ENCODE assay signal across 2 cellular contexts in genomic region chr1:53047737-53048344, GRCh38.
TF ChIP-seq lines count a peak whose summit lies in the region.

No MANE protein-coding gene starts in this region.

TF ChIP-seq in GM23338, 12 proteins besides CTCF, POLR2A, EP300 and RAD21 (continued from another document):
- TF ChIP-seq, protein P1, sequence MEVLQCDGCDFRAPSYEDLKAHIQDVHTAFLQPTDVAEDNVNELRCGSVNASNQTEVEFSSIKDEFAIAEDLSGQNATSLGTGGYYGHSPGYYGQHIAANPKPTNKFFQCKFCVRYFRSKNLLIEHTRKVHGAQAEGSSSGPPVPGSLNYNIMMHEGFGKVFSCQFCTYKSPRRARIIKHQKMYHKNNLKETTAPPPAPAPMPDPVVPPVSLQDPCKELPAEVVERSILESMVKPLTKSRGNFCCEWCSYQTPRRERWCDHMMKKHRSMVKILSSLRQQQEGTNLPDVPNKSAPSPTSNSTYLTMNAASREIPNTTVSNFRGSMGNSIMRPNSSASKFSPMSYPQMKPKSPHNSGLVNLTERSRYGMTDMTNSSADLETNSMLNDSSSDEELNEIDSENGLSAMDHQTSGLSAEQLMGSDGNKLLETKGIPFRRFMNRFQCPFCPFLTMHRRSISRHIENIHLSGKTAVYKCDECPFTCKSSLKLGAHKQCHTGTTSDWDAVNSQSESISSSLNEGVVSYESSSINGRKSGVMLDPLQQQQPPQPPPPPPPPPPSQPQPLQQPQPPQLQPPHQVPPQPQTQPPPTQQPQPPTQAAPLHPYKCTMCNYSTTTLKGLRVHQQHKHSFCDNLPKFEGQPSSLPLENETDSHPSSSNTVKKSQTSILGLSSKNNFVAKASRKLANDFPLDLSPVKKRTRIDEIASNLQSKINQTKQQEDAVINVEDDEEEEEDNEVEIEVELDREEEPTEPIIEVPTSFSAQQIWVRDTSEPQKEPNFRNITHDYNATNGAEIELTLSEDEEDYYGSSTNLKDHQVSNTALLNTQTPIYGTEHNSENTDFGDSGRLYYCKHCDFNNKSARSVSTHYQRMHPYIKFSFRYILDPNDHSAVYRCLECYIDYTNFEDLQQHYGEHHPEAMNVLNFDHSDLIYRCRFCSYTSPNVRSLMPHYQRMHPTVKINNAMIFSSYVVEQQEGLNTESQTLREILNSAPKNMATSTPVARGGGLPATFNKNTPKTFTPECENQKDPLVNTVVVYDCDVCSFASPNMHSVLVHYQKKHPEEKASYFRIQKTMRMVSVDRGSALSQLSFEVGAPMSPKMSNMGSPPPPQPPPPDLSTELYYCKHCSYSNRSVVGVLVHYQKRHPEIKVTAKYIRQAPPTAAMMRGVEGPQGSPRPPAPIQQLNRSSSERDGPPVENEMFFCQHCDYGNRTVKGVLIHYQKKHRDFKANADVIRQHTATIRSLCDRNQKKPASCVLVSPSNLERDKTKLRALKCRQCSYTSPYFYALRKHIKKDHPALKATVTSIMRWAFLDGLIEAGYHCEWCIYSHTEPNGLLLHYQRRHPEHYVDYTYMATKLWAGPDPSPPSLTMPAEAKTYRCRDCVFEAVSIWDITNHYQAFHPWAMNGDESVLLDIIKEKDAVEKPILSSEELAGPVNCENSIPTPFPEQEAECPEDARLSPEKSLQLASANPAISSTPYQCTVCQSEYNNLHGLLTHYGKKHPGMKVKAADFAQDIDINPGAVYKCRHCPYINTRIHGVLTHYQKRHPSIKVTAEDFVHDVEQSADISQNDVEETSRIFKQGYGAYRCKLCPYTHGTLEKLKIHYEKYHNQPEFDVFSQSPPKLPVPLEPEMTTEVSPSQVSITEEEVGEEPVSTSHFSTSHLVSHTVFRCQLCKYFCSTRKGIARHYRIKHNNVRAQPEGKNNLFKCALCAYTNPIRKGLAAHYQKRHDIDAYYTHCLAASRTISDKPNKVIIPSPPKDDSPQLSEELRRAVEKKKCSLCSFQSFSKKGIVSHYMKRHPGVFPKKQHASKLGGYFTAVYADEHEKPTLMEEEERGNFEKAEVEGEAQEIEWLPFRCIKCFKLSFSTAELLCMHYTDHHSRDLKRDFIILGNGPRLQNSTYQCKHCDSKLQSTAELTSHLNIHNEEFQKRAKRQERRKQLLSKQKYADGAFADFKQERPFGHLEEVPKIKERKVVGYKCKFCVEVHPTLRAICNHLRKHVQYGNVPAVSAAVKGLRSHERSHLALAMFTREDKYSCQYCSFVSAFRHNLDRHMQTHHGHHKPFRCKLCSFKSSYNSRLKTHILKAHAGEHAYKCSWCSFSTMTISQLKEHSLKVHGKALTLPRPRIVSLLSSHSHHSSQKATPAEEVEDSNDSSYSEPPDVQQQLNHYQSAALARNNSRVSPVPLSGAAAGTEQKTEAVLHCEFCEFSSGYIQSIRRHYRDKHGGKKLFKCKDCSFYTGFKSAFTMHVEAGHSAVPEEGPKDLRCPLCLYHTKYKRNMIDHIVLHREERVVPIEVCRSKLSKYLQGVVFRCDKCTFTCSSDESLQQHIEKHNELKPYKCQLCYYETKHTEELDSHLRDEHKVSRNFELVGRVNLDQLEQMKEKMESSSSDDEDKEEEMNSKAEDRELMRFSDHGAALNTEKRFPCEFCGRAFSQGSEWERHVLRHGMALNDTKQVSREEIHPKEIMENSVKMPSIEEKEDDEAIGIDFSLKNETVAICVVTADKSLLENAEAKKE (CRISPR knock-in tag; IDR thresholded peaks at IDR 0.05), result no peak
- TF ChIP-seq JUNB (IDR thresholded peaks at IDR 0.05; ENCODE audit: unreplicated experiment) (no peak), ZNF331 (CRISPR knock-in tag; IDR thresholded peaks at IDR 0.05; ENCODE audit: low read depth) (no peak), NANOG (IDR thresholded peaks at IDR 0.05; ENCODE audit: borderline replicate concordance) (no peak), EZH2 (IDR thresholded peaks at IDR 0.05; ENCODE audit: low read depth, unreplicated experiment) (no peak), STAT1 (IDR thresholded peaks at IDR 0.05; ENCODE audit: unreplicated experiment) (no peak), EZH2phosphoT487 (IDR thresholded peaks at IDR 0.05; ENCODE audit: unreplicated experiment) (no peak), REST (IDR thresholded peaks at IDR 0.05; ENCODE audit: unreplicated experiment) (no peak), CREB1 (CRISPR knock-in tag; IDR thresholded peaks at IDR 0.05; ENCODE audit: low read depth) (no peak), POLR2AphosphoS5 (IDR thresholded peaks at IDR 0.05; ENCODE audit: low read depth) (no peak)
- TF ChIP-seq, protein P2, sequence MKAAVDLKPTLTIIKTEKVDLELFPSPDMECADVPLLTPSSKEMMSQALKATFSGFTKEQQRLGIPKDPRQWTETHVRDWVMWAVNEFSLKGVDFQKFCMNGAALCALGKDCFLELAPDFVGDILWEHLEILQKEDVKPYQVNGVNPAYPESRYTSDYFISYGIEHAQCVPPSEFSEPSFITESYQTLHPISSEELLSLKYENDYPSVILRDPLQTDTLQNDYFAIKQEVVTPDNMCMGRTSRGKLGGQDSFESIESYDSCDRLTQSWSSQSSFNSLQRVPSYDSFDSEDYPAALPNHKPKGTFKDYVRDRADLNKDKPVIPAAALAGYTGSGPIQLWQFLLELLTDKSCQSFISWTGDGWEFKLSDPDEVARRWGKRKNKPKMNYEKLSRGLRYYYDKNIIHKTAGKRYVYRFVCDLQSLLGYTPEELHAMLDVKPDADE (IDR thresholded peaks at IDR 0.05), result no peak

TF ChIP-seq in SK-N-SH, 30 proteins besides CTCF, POLR2A, EP300 and RAD21 (continued from another document):
- TF ChIP-seq REST (IDR thresholded peaks at IDR 0.05; ENCODE audit: low read depth, low read length) (no peak), USF2 (IDR thresholded peaks at IDR 0.05; ENCODE audit: borderline replicate concordance, low read depth, low read length) (no peak), TAF1 (IDR thresholded peaks at IDR 0.05; ENCODE audit: borderline replicate concordance, low read depth, low read length) (no peak), JUND (IDR thresholded peaks at IDR 0.05) (peak; percentile 71), NFIC (IDR thresholded peaks at IDR 0.05; ENCODE audit: borderline replicate concordance) (no peak; the same call in 1 of the 2 replicates), SMC3 (IDR thresholded peaks at IDR 0.05; ENCODE audit: low read depth, low read length) (no peak), TEAD4 (IDR thresholded peaks at IDR 0.05; ENCODE audit: borderline replicate concordance, insufficient read depth) (no peak), RXRA (IDR thresholded peaks at IDR 0.05; ENCODE audit: borderline replicate concordance, low read depth) (no peak), GATA2 (CRISPR knock-in tag; IDR thresholded peaks at IDR 0.05) (no peak), POLR2AphosphoS5 (IDR thresholded peaks at IDR 0.05; ENCODE audit: low read depth, low read length) (peak; percentile 52; the same call in 1 of the 2 replicates)
- TF ChIP-seq, protein P3, sequence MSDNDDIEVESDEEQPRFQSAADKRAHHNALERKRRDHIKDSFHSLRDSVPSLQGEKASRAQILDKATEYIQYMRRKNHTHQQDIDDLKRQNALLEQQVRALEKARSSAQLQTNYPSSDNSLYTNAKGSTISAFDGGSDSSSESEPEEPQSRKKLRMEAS (IDR thresholded peaks at IDR 0.05; ENCODE audit: low read depth), result no peak; the same call in 1 of the 2 replicates
- TF ChIP-seq, protein P4, sequence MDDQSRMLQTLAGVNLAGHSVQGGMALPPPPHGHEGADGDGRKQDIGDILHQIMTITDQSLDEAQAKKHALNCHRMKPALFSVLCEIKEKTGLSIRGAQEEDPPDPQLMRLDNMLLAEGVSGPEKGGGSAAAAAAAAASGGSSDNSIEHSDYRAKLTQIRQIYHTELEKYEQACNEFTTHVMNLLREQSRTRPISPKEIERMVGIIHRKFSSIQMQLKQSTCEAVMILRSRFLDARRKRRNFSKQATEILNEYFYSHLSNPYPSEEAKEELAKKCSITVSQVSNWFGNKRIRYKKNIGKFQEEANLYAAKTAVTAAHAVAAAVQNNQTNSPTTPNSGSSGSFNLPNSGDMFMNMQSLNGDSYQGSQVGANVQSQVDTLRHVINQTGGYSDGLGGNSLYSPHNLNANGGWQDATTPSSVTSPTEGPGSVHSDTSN (IDR thresholded peaks at IDR 0.05), result peak; percentile 43
